4 cellular contexts compared by ENCODE assay signal in the genomic region with DNA sequence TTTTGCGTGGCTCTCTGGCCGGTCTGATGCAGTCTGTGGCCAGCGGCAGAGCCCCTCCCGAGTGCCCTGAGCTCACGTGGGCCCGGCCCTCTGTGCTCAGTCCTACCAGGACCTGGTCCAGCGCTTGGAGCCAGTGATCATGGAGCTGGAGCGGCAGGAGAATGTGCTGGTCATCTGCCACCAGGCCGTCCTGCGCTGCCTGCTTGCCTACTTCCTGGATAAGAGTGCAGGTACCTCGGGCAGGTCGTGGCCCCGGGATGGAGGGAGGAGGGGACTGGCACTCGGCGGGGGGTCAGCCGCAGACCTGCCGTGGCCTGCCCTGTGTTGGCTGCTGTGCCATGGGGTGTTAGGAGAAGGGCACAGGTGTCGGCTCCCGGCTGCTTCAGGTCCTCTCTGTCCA.
TF ChIP-seq lines count a peak whose summit lies in the region.

No MANE protein-coding gene starts in this region.

TF ChIP-seq in SK-N-SH, 30 proteins besides CTCF, POLR2A, EP300 and RAD21 (continues in another document):
- TF ChIP-seq, protein P1, sequence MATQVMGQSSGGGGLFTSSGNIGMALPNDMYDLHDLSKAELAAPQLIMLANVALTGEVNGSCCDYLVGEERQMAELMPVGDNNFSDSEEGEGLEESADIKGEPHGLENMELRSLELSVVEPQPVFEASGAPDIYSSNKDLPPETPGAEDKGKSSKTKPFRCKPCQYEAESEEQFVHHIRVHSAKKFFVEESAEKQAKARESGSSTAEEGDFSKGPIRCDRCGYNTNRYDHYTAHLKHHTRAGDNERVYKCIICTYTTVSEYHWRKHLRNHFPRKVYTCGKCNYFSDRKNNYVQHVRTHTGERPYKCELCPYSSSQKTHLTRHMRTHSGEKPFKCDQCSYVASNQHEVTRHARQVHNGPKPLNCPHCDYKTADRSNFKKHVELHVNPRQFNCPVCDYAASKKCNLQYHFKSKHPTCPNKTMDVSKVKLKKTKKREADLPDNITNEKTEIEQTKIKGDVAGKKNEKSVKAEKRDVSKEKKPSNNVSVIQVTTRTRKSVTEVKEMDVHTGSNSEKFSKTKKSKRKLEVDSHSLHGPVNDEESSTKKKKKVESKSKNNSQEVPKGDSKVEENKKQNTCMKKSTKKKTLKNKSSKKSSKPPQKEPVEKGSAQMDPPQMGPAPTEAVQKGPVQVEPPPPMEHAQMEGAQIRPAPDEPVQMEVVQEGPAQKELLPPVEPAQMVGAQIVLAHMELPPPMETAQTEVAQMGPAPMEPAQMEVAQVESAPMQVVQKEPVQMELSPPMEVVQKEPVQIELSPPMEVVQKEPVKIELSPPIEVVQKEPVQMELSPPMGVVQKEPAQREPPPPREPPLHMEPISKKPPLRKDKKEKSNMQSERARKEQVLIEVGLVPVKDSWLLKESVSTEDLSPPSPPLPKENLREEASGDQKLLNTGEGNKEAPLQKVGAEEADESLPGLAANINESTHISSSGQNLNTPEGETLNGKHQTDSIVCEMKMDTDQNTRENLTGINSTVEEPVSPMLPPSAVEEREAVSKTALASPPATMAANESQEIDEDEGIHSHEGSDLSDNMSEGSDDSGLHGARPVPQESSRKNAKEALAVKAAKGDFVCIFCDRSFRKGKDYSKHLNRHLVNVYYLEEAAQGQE (IDR thresholded peaks at IDR 0.05; ENCODE audit: low read depth, low read length), result no peak
- TF ChIP-seq GABPA (IDR thresholded peaks at IDR 0.05; ENCODE audit: low read depth), result no peak
- TF ChIP-seq, protein P2, sequence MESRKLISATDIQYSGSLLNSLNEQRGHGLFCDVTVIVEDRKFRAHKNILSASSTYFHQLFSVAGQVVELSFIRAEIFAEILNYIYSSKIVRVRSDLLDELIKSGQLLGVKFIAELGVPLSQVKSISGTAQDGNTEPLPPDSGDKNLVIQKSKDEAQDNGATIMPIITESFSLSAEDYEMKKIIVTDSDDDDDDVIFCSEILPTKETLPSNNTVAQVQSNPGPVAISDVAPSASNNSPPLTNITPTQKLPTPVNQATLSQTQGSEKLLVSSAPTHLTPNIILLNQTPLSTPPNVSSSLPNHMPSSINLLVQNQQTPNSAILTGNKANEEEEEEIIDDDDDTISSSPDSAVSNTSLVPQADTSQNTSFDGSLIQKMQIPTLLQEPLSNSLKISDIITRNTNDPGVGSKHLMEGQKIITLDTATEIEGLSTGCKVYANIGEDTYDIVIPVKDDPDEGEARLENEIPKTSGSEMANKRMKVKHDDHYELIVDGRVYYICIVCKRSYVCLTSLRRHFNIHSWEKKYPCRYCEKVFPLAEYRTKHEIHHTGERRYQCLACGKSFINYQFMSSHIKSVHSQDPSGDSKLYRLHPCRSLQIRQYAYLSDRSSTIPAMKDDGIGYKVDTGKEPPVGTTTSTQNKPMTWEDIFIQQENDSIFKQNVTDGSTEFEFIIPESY (IDR thresholded peaks at IDR 0.05; ENCODE audit: borderline replicate concordance, low read depth), result no peak
- TF ChIP-seq RFX5 (IDR thresholded peaks at IDR 0.05; ENCODE audit: low read length), result no peak
- TF ChIP-seq GATA2 (CRISPR knock-in tag; IDR thresholded peaks at IDR 0.05), result no peak
- TF ChIP-seq TCF12 (IDR thresholded peaks at IDR 0.05), result no peak

TF ChIP-seq in SK-N-SH treated with all-trans-retinoic acid at 6 μM for 48 hours, 23 proteins besides CTCF, POLR2A, EP300 and RAD21:
- TF ChIP-seq ZNF565 (CRISPR knock-in tag; conservative IDR thresholded peaks at IDR 0.05; ENCODE audit: low read depth), result no peak
- TF ChIP-seq OSR1 (CRISPR knock-in tag; IDR thresholded peaks at IDR 0.05), result no peak
- no peak for TF ChIP-seq TOX (CRISPR knock-in tag; IDR thresholded peaks at IDR 0.05; ENCODE audit: borderline replicate concordance)
- no peak for TF ChIP-seq BACH2 (CRISPR knock-in tag; IDR thresholded peaks at IDR 0.05; ENCODE audit: borderline replicate concordance)
- TF ChIP-seq RARB (CRISPR knock-in tag; IDR thresholded peaks at IDR 0.05), result no peak

TF ChIP-seq in IMR-90, 13 proteins besides CTCF, POLR2A, EP300 and RAD21:
- no peak for TF ChIP-seq BHLHE40 (IDR thresholded peaks at IDR 0.05; ENCODE audit: low read depth, low read length)
- no peak for TF ChIP-seq CHD1 (IDR thresholded peaks at IDR 0.05; ENCODE audit: low read depth, low read length)
- TF ChIP-seq RCOR1 (IDR thresholded peaks at IDR 0.05; ENCODE audit: insufficient replicate concordance, low read length), result no peak
- TF ChIP-seq MAZ (IDR thresholded peaks at IDR 0.05; ENCODE audit: borderline replicate concordance, low read depth, low read length), result no peak
- TF ChIP-seq, protein P3, sequence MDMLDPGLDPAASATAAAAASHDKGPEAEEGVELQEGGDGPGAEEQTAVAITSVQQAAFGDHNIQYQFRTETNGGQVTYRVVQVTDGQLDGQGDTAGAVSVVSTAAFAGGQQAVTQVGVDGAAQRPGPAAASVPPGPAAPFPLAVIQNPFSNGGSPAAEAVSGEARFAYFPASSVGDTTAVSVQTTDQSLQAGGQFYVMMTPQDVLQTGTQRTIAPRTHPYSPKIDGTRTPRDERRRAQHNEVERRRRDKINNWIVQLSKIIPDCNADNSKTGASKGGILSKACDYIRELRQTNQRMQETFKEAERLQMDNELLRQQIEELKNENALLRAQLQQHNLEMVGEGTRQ (IDR thresholded peaks at IDR 0.05; ENCODE audit: low read depth, low read length), result no peak; the same call in 1 of the 2 replicates

TF ChIP-seq in endothelial cell of umbilical vein, 7 proteins besides CTCF, POLR2A, EP300 and RAD21:
- no peak for TF ChIP-seq EZH2 (IDR thresholded peaks at IDR 0.05; ENCODE audit: borderline replicate concordance, low read depth, low read length, severe bottlenecking)
- TF ChIP-seq, protein P4, sequence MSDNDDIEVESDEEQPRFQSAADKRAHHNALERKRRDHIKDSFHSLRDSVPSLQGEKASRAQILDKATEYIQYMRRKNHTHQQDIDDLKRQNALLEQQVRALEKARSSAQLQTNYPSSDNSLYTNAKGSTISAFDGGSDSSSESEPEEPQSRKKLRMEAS (IDR thresholded peaks at IDR 0.05; ENCODE audit: insufficient read depth, insufficient read length), result no peak
- no peak for TF ChIP-seq POLR2AphosphoS5 (IDR thresholded peaks at IDR 0.05; ENCODE audit: insufficient read depth, low read depth, low read length)
- TF ChIP-seq GATA2 (IDR thresholded peaks at IDR 0.05; ENCODE audit: insufficient read depth, insufficient read length, low read depth, low read length), result no peak
- TF ChIP-seq MYC (IDR thresholded peaks at IDR 0.05; ENCODE audit: low read depth, low read length), result no peak
- TF ChIP-seq JUN (IDR thresholded peaks at IDR 0.05; ENCODE audit: borderline replicate concordance, insufficient read depth, insufficient read length, low read depth), result no peak
- TF ChIP-seq FOS (IDR thresholded peaks at IDR 0.05; ENCODE audit: borderline replicate concordance, insufficient read depth, low read length), result no peak
TF ChIP-seq in endothelial cell of umbilical vein: peak in this region for 0.
